In genomic region chr22:36215976-36216375, GRCh38 we compare ENCODE assay signal across 30 cellular contexts. TPM values are rescaled to one million over a fixed set of nuclear protein-coding genes. Genes with fewer than 3 reads are reported as not detected.
"Had no signal": no experiment of that assay in that cellular context is flagged by ENCODE, and none has a peak within 500 bp of the region (broad histone marks: within the 10 kb centered on the region; RNA-seq: fewer than 3 reads in every experiment).

No MANE protein-coding gene starts in this region.

- H3K27ac Mint-ChIP-seq: activated CD4-positive, alpha-beta memory T cell treated with anti-CD3 and anti-CD28 coated beads, Interleukin-2, amount 10 ng/mL, durations not matched to agents 7 days and 5 days; activated CD4-positive, alpha-beta T cell treated with anti-CD3 and anti-CD28 coated beads, Interleukin-2, amount 10 ng/mL, durations not matched to agents 7 days and 5 days; activated naive CD4-positive, alpha-beta T cell treated with anti-CD3 and anti-CD28 coated beads, Interleukin-2, amount 10 ng/mL, durations not matched to agents 7 days and 5 days; activated T-cell treated with anti-CD3 and anti-CD28 coated beads, Interleukin-2, amount 50 U/mL, for 24 hours; stimulated activated naive B cell treated with anti-CD40 and anti-IgM and Interleukin-4, amounts not matched to agents 10 μg/mL and 1 μg/mL and 100 μg/mL, for 72 hours; WTC11 had no signal

- ATAC-seq: heart right ventricle; left lung; lower lobe of right lung; naive thymus-derived CD8-positive, alpha-beta T cell; right cardiac atrium; stimulated activated naive B cell treated with anti-CD40 and anti-IgM and Interleukin-4, amounts not matched to agents 10 μg/mL and 1 μg/mL and 100 μg/mL, for 72 hours; upper lobe of right lung; WTC11 had no signal

- H3K27me3 ChIP-seq: heart right ventricle, left lung, suprapubic skin, upper lobe of right lung had no signal

- H3K9me3 Mint-ChIP-seq: activated CD4-positive, alpha-beta memory T cell treated with anti-CD3 and anti-CD28 coated beads, Interleukin-2, amount 10 ng/mL, durations not matched to agents 7 days and 5 days; activated CD4-positive, alpha-beta T cell treated with anti-CD3 and anti-CD28 coated beads, Interleukin-2, amount 10 ng/mL, durations not matched to agents 7 days and 5 days; activated naive CD4-positive, alpha-beta T cell treated with anti-CD3 and anti-CD28 coated beads, Interleukin-2, amount 10 ng/mL, durations not matched to agents 7 days and 5 days; activated T-cell treated with anti-CD3 and anti-CD28 coated beads, Interleukin-2, amount 50 U/mL, for 24 hours; neural crest cell; stimulated activated naive B cell treated with anti-CD40 and anti-IgM and Interleukin-4, amounts not matched to agents 10 μg/mL and 1 μg/mL and 100 μg/mL, for 72 hours had no signal

- H3K4me3 ChIP-seq: esophagus muscularis mucosa, heart right ventricle, left lung, lower lobe of right lung, suprapubic skin, tibial artery, upper lobe of right lung had no signal

- H3K4me1 ChIP-seq: tibial artery had no signal

- H3K36me3 ChIP-seq: brain microvascular endothelial cell, esophagus muscularis mucosa, heart right ventricle, left lung, lower lobe of right lung, suprapubic skin, tibial artery, upper lobe of right lung had no signal

- FAIRE-seq: astrocyte had no signal

- H3K27ac ChIP-seq: brain microvascular endothelial cell, esophagus muscularis mucosa, heart right ventricle, left lung, lower lobe of right lung, suprapubic skin, tibial artery, upper lobe of right lung had no signal

- H3K9me3 ChIP-seq: esophagus muscularis mucosa, heart right ventricle, left lung, lower lobe of right lung, suprapubic skin, tibial artery, upper lobe of right lung had no signal

- H3K4me3 Mint-ChIP-seq: activated CD4-positive, alpha-beta memory T cell treated with anti-CD3 and anti-CD28 coated beads, Interleukin-2, amount 10 ng/mL, durations not matched to agents 7 days and 5 days; activated CD4-positive, alpha-beta T cell treated with anti-CD3 and anti-CD28 coated beads, Interleukin-2, amount 10 ng/mL, durations not matched to agents 7 days and 5 days; activated naive CD4-positive, alpha-beta T cell treated with anti-CD3 and anti-CD28 coated beads, Interleukin-2, amount 10 ng/mL, durations not matched to agents 7 days and 5 days; activated T-cell treated with anti-CD3 and anti-CD28 coated beads, Interleukin-2, amount 50 U/mL, for 24 hours; naive thymus-derived CD8-positive, alpha-beta T cell; neural crest cell; stimulated activated naive B cell treated with anti-CD40 and anti-IgM and Interleukin-4, amounts not matched to agents 10 μg/mL and 1 μg/mL and 100 μg/mL, for 72 hours; WTC11 had no signal

- DNase-seq: activated CD4-positive, alpha-beta memory T cell treated with anti-CD3 and anti-CD28 coated beads, Interleukin-2, amount 10 ng/mL, durations not matched to agents 7 days and 5 days; activated CD4-positive, alpha-beta T cell treated with anti-CD3 and anti-CD28 coated beads for 1 hour; activated CD4-positive, alpha-beta T cell treated with anti-CD3 and anti-CD28 coated beads, Interleukin-2, amount 10 ng/mL, durations not matched to agents 7 days and 5 days; activated CD8-positive, alpha-beta memory T cell treated with anti-CD3 and anti-CD28 coated beads, Interleukin-2, amount 50 U/mL, for 48 hours; activated gamma-delta T cell; activated naive CD4-positive, alpha-beta T cell treated with anti-CD3 and anti-CD28 coated beads, Interleukin-2, amount 10 ng/mL, durations not matched to agents 7 days and 5 days; activated T-cell treated with anti-CD3 and anti-CD28 coated beads, Interleukin-2, amount 50 U/mL, for 24 hours; amniotic stem cell; brain microvascular endothelial cell; dermis blood vessel endothelial cell; effector CD4-positive, alpha-beta T cell; foreskin melanocyte; heart right ventricle; left lung; lower lobe of right lung; mesenchymal stem cell; naive thymus-derived CD8-positive, alpha-beta T cell; nucleus accumbens; right cardiac atrium; stimulated activated CD4-positive, alpha-beta T cell treated with anti-CD3 and anti-CD28 coated beads, Interleukin-15, amount 100 ng/mL, for 24 hours; stimulated activated CD4-positive, alpha-beta T cell treated with anti-CD3 and anti-CD28 coated beads, Interleukin-2, amount 100 ng/mL, for 24 hours; stimulated activated naive B cell treated with anti-CD40 and anti-IgM and Interleukin-4, amounts not matched to agents 10 μg/mL and 1 μg/mL and 100 μg/mL, for 72 hours; T1000; tibial artery; upper lobe of right lung had no signal

RNA-seq across cellular contexts. Expression of gene APOL4, which starts 14.4 kb away (rescaled TPM):
- total RNA-seq: astrocyte; naive thymus-derived CD8-positive, alpha-beta T cell; neural crest cell had no signal

RNA-seq across cellular contexts. Expression of gene APOL1, which starts 37.0 kb away (rescaled TPM):
- total RNA-seq: neural crest cell had no signal

RNA-seq across cellular contexts. Expression of gene APOL3, which starts 55.4 kb away (rescaled TPM):
- total RNA-seq: neural crest cell had no signal
